Comparison of ENCODE assay signal across 1 cellular context in genomic region chr15:78995921-78996780, GRCh38.
TF ChIP-seq lines count a peak whose summit lies in the region.

No MANE protein-coding gene starts in this region.

TF ChIP-seq in HepG2, 621 proteins besides CTCF, POLR2A, EP300 and RAD21 (continues in another document):
- TF ChIP-seq U2AF1 (optimal IDR thresholded peaks at IDR 0.05; ENCODE audit: low read depth, low read length), result no peak
- no peak for TF ChIP-seq TCF7 (IDR thresholded peaks at IDR 0.05; ENCODE audit: low read depth)
- TF ChIP-seq ZNF784 (CRISPR knock-in tag; IDR thresholded peaks at IDR 0.05; ENCODE audit: borderline replicate concordance), result 0 out of 2 replicates have a peak, but pooled peaks have one; percentile 11
- peak; percentile 87 for TF ChIP-seq ZBTB38 (CRISPR knock-in tag; IDR thresholded peaks at IDR 0.05)
- no peak for TF ChIP-seq ZNF550 (CRISPR knock-in tag; IDR thresholded peaks at IDR 0.05; ENCODE audit: borderline replicate concordance)
- TF ChIP-seq MXD1 (CRISPR knock-in tag; IDR thresholded peaks at IDR 0.05), result 0 out of 2 replicates have a peak, but pooled peaks have one; percentile 1
- no peak for TF ChIP-seq ZNF335 (CRISPR knock-in tag; IDR thresholded peaks at IDR 0.05)
- no peak for TF ChIP-seq ZNF142 (CRISPR knock-in tag; IDR thresholded peaks at IDR 0.05)
- TF ChIP-seq MAX (IDR thresholded peaks at IDR 0.05), result peak; percentile 40
- 0 out of 2 replicates have a peak, but pooled peaks have one; percentile 6 for TF ChIP-seq ZBTB37 (CRISPR knock-in tag; IDR thresholded peaks at IDR 0.05)
- TF ChIP-seq ZC3H13 (CRISPR knock-in tag; IDR thresholded peaks at IDR 0.05), result peak; percentile 30; the same call in 1 of the 2 replicates
- TF ChIP-seq ZFX (CRISPR knock-in tag; IDR thresholded peaks at IDR 0.05; ENCODE audit: low read depth), result 0 out of 2 replicates have a peak, but pooled peaks have one; percentile 13
- peak; percentile 77 for TF ChIP-seq ZNF687 (CRISPR knock-in tag; IDR thresholded peaks at IDR 0.05)
- 0 out of 2 replicates have a peak, but pooled peaks have one; percentile 21 for TF ChIP-seq HOXA9 (CRISPR knock-in tag; IDR thresholded peaks at IDR 0.05; ENCODE audit: borderline replicate concordance)
- 0 out of 2 replicates have a peak, but pooled peaks have one; percentile 35 for TF ChIP-seq SKIL (CRISPR knock-in tag; IDR thresholded peaks at IDR 0.05; ENCODE audit: borderline replicate concordance)
- TF ChIP-seq TBP (CRISPR knock-in tag; IDR thresholded peaks at IDR 0.05), result no peak
- TF ChIP-seq ZNF891 (CRISPR knock-in tag; IDR thresholded peaks at IDR 0.05), result 0 out of 2 replicates have a peak, but pooled peaks have one; percentile 26
- TF ChIP-seq ZNF256 (CRISPR knock-in tag; conservative IDR thresholded peaks at IDR 0.05), result no peak
- TF ChIP-seq CCDC6 (CRISPR knock-in tag; IDR thresholded peaks at IDR 0.05), result no peak
- TF ChIP-seq ZNF790 (CRISPR knock-in tag; IDR thresholded peaks at IDR 0.05; ENCODE audit: borderline replicate concordance), result no peak
- TF ChIP-seq ZBTB34 (CRISPR knock-in tag; IDR thresholded peaks at IDR 0.05), result no peak
- TF ChIP-seq GATA4 (IDR thresholded peaks at IDR 0.05; ENCODE audit: borderline replicate concordance, low read depth), result no peak
- no peak; the same call in 1 of the 2 replicates for TF ChIP-seq ZBTB4 (CRISPR knock-in tag; IDR thresholded peaks at IDR 0.05; ENCODE audit: borderline replicate concordance)
- 0 out of 2 replicates have a peak, but pooled peaks have one; percentile 31 for TF ChIP-seq ZNF274 (CRISPR knock-in tag; IDR thresholded peaks at IDR 0.05)
- TF ChIP-seq CAMTA2 (CRISPR knock-in tag; IDR thresholded peaks at IDR 0.05; ENCODE audit: borderline replicate concordance), result 0 out of 2 replicates have a peak, but pooled peaks have one; percentile 33
- TF ChIP-seq HNRNPL (IDR thresholded peaks at IDR 0.05; ENCODE audit: low read depth, low read length), result peak; percentile 26; the same call in 1 of the 2 replicates
- 0 out of 2 replicates have a peak, but pooled peaks have one; percentile 29 for TF ChIP-seq ARID4A (CRISPR knock-in tag; IDR thresholded peaks at IDR 0.05; ENCODE audit: borderline replicate concordance)
